Comparison of ENCODE assay signal across 12 cellular contexts in genomic region chr1:187985897-187986654, GRCh38.
DNase-seq lines count a peak whose midpoint lies in the region; ATAC-seq lines count a peak whose summit lies in the region.
"Had no signal": no experiment of that assay in that cellular context is flagged by ENCODE, and none has a peak within 500 bp of the region (broad histone marks: within the 10 kb centered on the region; RNA-seq: fewer than 3 reads in every experiment).

No MANE protein-coding gene starts in this region.

- H3K9me3 Mint-ChIP-seq in stimulated activated naive B cell treated with anti-CD40 and anti-IgM and Interleukin-4, amounts not matched to agents 10 μg/mL and 1 μg/mL and 100 μg/mL, for 72 hours = peaks cover 0 to 2% of the 10 kb centered on the region in 2 donors
- H3K9me3 Mint-ChIP-seq: nephron had no signal

- H3K36me3 Mint-ChIP-seq in stimulated activated naive B cell treated with anti-CD40 and anti-IgM and Interleukin-4, amounts not matched to agents 10 μg/mL and 1 μg/mL and 100 μg/mL, for 72 hours = no peaks in the 10 kb centered on the region

- ATAC-seq in GM19372 (IDR thresholded peaks at IDR 0.05; ENCODE audit: low read depth, unreplicated experiment) (peak; percentile 58), HG02852 (IDR thresholded peaks at IDR 0.05; ENCODE audit: unreplicated experiment) (peak; percentile 71), HG03571 (IDR thresholded peaks at IDR 0.05; ENCODE audit: unreplicated experiment) (peak; percentile 87), GM21723 (IDR thresholded peaks at IDR 0.05; ENCODE audit: unreplicated experiment) (no peak)
- ATAC-seq in stimulated activated naive B cell treated with anti-CD40 and anti-IgM and Interleukin-4, amounts not matched to agents 10 μg/mL and 1 μg/mL and 100 μg/mL, for 72 hours (replicated peaks) = peak; percentile 18 to 31

- no peak overlapping the region for H3K4me3 Mint-ChIP-seq in stimulated activated naive B cell treated with anti-CD40 and anti-IgM and Interleukin-4, amounts not matched to agents 10 μg/mL and 1 μg/mL and 100 μg/mL, for 72 hours
- H3K4me3 Mint-ChIP-seq: nephron had no signal

- no peak for DNase-seq in stimulated activated naive B cell treated with anti-CD40 and anti-IgM and Interleukin-4, amounts not matched to agents 10 μg/mL and 1 μg/mL and 100 μg/mL, for 72 hours
- no peak for DNase-seq in stimulated activated CD4-positive, alpha-beta T cell treated with anti-CD3 and anti-CD28 coated beads, Interleukin-4, amount 100 ng/mL, for 24 hours
- no peak for DNase-seq in cardiac septum (ENCODE audit: low spot score)
- DNase-seq: NCI-H1417 treated with DMSO at 0.1 percent for 48 hours; Peyer's patch; stimulated activated CD4-positive, alpha-beta T cell treated with anti-CD3 and anti-CD28 coated beads, Interleukin-4, amount 100 ng/mL, for 1 hour; tibial artery had no signal

- H3K27me3 Mint-ChIP-seq in stimulated activated naive B cell treated with anti-CD40 and anti-IgM and Interleukin-4, amounts not matched to agents 10 μg/mL and 1 μg/mL and 100 μg/mL, for 72 hours = no peaks in the 10 kb centered on the region

- H3K27ac Mint-ChIP-seq in stimulated activated naive B cell treated with anti-CD40 and anti-IgM and Interleukin-4, amounts not matched to agents 10 μg/mL and 1 μg/mL and 100 μg/mL, for 72 hours = no peak overlapping the region
- H3K27ac Mint-ChIP-seq: nephron had no signal

- H3K4me1 Mint-ChIP-seq in stimulated activated naive B cell treated with anti-CD40 and anti-IgM and Interleukin-4, amounts not matched to agents 10 μg/mL and 1 μg/mL and 100 μg/mL, for 72 hours = peaks cover 0 to 1% of the 10 kb centered on the region in 2 donors

- intact Hi-C loops in cardiac septum (cut with DNase I) = no loop called here
